In genomic region chr2:61017556-61018318, GRCh38 we compare ENCODE assay signal across 1 cellular context.
A peak's percentile ranks its signal among the peaks of the same experiment; 100 is the strongest.
TF ChIP-seq lines count a peak whose summit lies in the region.

TSS of gene PEX13 (plus strand) at chr2:61017720. CDS start at chr2:61017760, 40 bp downstream.
TSS of gene PUS10 (minus strand) at chr2:61018255. CDS start at chr2:61011890, 6,365 bp downstream.

TF ChIP-seq in HepG2, 621 proteins besides CTCF, POLR2A, EP300 and RAD21 (continued from another document and continues in another):
- TF ChIP-seq ZBTB43 (CRISPR knock-in tag; conservative IDR thresholded peaks at IDR 0.05) = peak; percentile 3; the same call in 1 of the 2 replicates
- TF ChIP-seq ZMYM2 (CRISPR knock-in tag; IDR thresholded peaks at IDR 0.05) = peak; percentile 87
- no peak for TF ChIP-seq NPAS2 (CRISPR knock-in tag; IDR thresholded peaks at IDR 0.05; ENCODE audit: borderline replicate concordance)
- peak; percentile 23; the same call in 1 of the 2 replicates for TF ChIP-seq IRF9 (CRISPR knock-in tag; IDR thresholded peaks at IDR 0.05; ENCODE audit: borderline replicate concordance)
- no peak for TF ChIP-seq ZNF569 (CRISPR knock-in tag; IDR thresholded peaks at IDR 0.05; ENCODE audit: borderline replicate concordance)
- TF ChIP-seq ZNF737 (CRISPR knock-in tag; IDR thresholded peaks at IDR 0.05; ENCODE audit: borderline replicate concordance) = 0 out of 2 replicates have a peak, but pooled peaks have one; percentile 24
- TF ChIP-seq FOSL2 (CRISPR knock-in tag; IDR thresholded peaks at IDR 0.05) = peak; percentile 85
- no peak for TF ChIP-seq PREB (CRISPR knock-in tag; IDR thresholded peaks at IDR 0.05)
- peak; percentile 91 for TF ChIP-seq ATF2 (CRISPR knock-in tag; IDR thresholded peaks at IDR 0.05)
- no peak for TF ChIP-seq RBM39 (IDR thresholded peaks at IDR 0.05; ENCODE audit: low read depth, low read length, poor library complexity, severe bottlenecking)
- TF ChIP-seq GTF3A (CRISPR knock-in tag; conservative IDR thresholded peaks at IDR 0.05) = 0 out of 2 replicates have a peak, but pooled peaks have one; percentile 10
- peak; percentile 91 for TF ChIP-seq PHF21A (CRISPR knock-in tag; IDR thresholded peaks at IDR 0.05)
- 0 out of 2 replicates have a peak, but pooled peaks have one; percentile 52 for TF ChIP-seq ZNF790 (CRISPR knock-in tag; IDR thresholded peaks at IDR 0.05; ENCODE audit: borderline replicate concordance)
- TF ChIP-seq KMT2A (CRISPR knock-in tag; IDR thresholded peaks at IDR 0.05) = peak; percentile 96
- TF ChIP-seq HNF1A (IDR thresholded peaks at IDR 0.05; ENCODE audit: low read depth) = peak; percentile 50; the same call in 1 of the 2 replicates
- peak; percentile 78; the same call in 1 of the 2 replicates for TF ChIP-seq HNF1A (CRISPR knock-in tag; IDR thresholded peaks at IDR 0.05; ENCODE audit: borderline replicate concordance)
- TF ChIP-seq POGZ (CRISPR knock-in tag; IDR thresholded peaks at IDR 0.05) = peak; percentile 83
- TF ChIP-seq SOX6 (IDR thresholded peaks at IDR 0.05) = no peak
- peak; percentile 96 for TF ChIP-seq SOX6 (CRISPR knock-in tag; IDR thresholded peaks at IDR 0.05)
- peak; percentile 45; the same call in 1 of the 2 replicates for TF ChIP-seq ZNF276 (CRISPR knock-in tag; IDR thresholded peaks at IDR 0.05; ENCODE audit: low read depth)
- TF ChIP-seq PHF5A (CRISPR knock-in tag; IDR thresholded peaks at IDR 0.05; ENCODE audit: low read depth, unreplicated experiment) = peak; percentile 84
- peak; percentile 88; the same call in 1 of the 2 replicates for TF ChIP-seq ZNF205 (CRISPR knock-in tag; IDR thresholded peaks at IDR 0.05)
- TF ChIP-seq ZFP36L2 (CRISPR knock-in tag; IDR thresholded peaks at IDR 0.05) = no peak
- TF ChIP-seq KDM4B (CRISPR knock-in tag; IDR thresholded peaks at IDR 0.05) = 0 out of 2 replicates have a peak, but pooled peaks have one; percentile 16
- TF ChIP-seq TEF (CRISPR knock-in tag; IDR thresholded peaks at IDR 0.05) = peak; percentile 5; the same call in 1 of the 2 replicates
- TF ChIP-seq HBP1 (CRISPR knock-in tag; IDR thresholded peaks at IDR 0.05; ENCODE audit: low read depth) = peak; percentile 44; the same call in 1 of the 2 replicates
- peak; percentile 90 for TF ChIP-seq ZNF232 (CRISPR knock-in tag; IDR thresholded peaks at IDR 0.05; ENCODE audit: borderline replicate concordance)
- TF ChIP-seq ZNF557 (CRISPR knock-in tag; IDR thresholded peaks at IDR 0.05) = peak; percentile 53; the same call in 1 of the 2 replicates
- peak; percentile 91 for TF ChIP-seq SMAD3 (CRISPR knock-in tag; IDR thresholded peaks at IDR 0.05)
- peak; percentile 27; the same call in 1 of the 2 replicates for TF ChIP-seq HIVEP1 (CRISPR knock-in tag; IDR thresholded peaks at IDR 0.05)
- peak; percentile 90 for TF ChIP-seq ZNF558 (CRISPR knock-in tag; IDR thresholded peaks at IDR 0.05; ENCODE audit: borderline replicate concordance)
- TF ChIP-seq NKX3-1 (CRISPR knock-in tag; IDR thresholded peaks at IDR 0.05) = peak; percentile 83; the same call in 1 of the 2 replicates
- peak; percentile 41 for TF ChIP-seq SRY (CRISPR knock-in tag; IDR thresholded peaks at IDR 0.05)
- TF ChIP-seq ZSCAN29 (CRISPR knock-in tag; conservative IDR thresholded peaks at IDR 0.05) = peak; percentile 100
- peak; percentile 92; the same call in 1 of the 2 replicates for TF ChIP-seq ZNF800 (CRISPR knock-in tag; IDR thresholded peaks at IDR 0.05)
- TF ChIP-seq ZFAT (CRISPR knock-in tag; conservative IDR thresholded peaks at IDR 0.05) = no peak; the same call in 1 of the 2 replicates
- TF ChIP-seq ZNF275 (CRISPR knock-in tag; IDR thresholded peaks at IDR 0.05; ENCODE audit: borderline replicate concordance) = peak; percentile 5; the same call in 1 of the 2 replicates
- 0 out of 2 replicates have a peak, but pooled peaks have one; percentile 9 for TF ChIP-seq SALL2 (CRISPR knock-in tag; IDR thresholded peaks at IDR 0.05)
- TF ChIP-seq HINFP (CRISPR knock-in tag; IDR thresholded peaks at IDR 0.05; ENCODE audit: low read depth) = peak; percentile 82; the same call in 1 of the 2 replicates
- 0 out of 2 replicates have a peak, but pooled peaks have one; percentile 61 for TF ChIP-seq NFATC3 (CRISPR knock-in tag; IDR thresholded peaks at IDR 0.05)
- peak; percentile 45; the same call in 1 of the 2 replicates for TF ChIP-seq ZNF143 (CRISPR knock-in tag; IDR thresholded peaks at IDR 0.05)
